ENCODE assay signal across 2 cellular contexts in the genomic region with DNA sequence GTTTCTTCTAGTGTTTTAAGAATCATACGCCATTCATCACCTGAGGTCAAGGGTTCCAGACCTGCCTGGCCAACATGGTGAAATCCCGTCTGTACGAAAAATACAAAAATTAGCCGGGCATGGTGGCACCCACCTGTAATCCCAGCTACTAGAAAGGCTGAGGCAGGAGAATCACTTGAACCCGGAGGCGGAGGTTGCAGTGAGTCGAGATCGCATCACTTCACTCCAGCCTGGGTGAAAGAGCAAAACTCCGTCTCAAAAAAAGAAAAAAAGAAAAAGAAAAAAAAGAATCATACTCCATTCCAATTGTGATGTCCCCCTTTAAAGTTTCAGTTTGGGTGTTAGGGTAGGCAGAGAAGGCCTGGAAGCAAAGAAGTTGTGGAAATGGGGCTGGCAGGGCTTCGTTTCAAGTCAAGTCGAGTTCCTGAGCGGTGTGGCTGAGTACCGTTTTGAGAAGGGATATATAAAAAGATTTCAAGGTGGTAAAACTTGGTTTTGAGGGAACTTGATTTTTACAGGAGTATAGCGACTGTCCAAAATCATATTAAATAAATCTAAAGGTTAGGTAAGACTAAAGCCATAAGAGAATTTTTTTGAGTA.
TF ChIP-seq lines count a peak whose summit lies in the region.

No MANE protein-coding gene starts in this region.

TF ChIP-seq in HCT116, 20 proteins besides CTCF, POLR2A, EP300 and RAD21:
- TF ChIP-seq EGR1 (IDR thresholded peaks at IDR 0.05; ENCODE audit: low read depth) = 0 out of 2 replicates have a peak, but pooled peaks have one; percentile 26
- no peak for TF ChIP-seq POLR2AphosphoS5 (IDR thresholded peaks at IDR 0.05; ENCODE audit: low read depth, low read length)
- TF ChIP-seq SRF (IDR thresholded peaks at IDR 0.05; ENCODE audit: low read depth) = no peak
- no peak for TF ChIP-seq ELF1 (IDR thresholded peaks at IDR 0.05; ENCODE audit: borderline replicate concordance, low read depth)
- TF ChIP-seq JUND (IDR thresholded peaks at IDR 0.05) = no peak
- TF ChIP-seq TCF7L2 (IDR thresholded peaks at IDR 0.05; ENCODE audit: borderline replicate concordance, extremely low read depth, insufficient read depth, insufficient read length) = no peak

TF ChIP-seq in GM12878, 131 proteins besides CTCF, POLR2A, EP300 and RAD21:
- TF ChIP-seq, protein P1, sequence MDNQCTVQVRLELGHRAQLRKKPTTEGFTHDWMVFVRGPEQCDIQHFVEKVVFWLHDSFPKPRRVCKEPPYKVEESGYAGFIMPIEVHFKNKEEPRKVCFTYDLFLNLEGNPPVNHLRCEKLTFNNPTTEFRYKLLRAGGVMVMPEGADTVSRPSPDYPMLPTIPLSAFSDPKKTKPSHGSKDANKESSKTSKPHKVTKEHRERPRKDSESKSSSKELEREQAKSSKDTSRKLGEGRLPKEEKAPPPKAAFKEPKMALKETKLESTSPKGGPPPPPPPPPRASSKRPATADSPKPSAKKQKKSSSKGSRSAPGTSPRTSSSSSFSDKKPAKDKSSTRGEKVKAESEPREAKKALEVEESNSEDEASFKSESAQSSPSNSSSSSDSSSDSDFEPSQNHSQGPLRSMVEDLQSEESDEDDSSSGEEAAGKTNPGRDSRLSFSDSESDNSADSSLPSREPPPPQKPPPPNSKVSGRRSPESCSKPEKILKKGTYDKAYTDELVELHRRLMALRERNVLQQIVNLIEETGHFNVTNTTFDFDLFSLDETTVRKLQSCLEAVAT (IDR thresholded peaks at IDR 0.05) = peak; percentile 62
- TF ChIP-seq NR2C2 (IDR thresholded peaks at IDR 0.05; ENCODE audit: borderline replicate concordance, control insufficient read depth, insufficient read length, low read depth) = no peak
TF ChIP-seq in GM12878: peak in this region for 1.
